Comparison of ENCODE assay signal across 27 cellular contexts in the genomic region with DNA sequence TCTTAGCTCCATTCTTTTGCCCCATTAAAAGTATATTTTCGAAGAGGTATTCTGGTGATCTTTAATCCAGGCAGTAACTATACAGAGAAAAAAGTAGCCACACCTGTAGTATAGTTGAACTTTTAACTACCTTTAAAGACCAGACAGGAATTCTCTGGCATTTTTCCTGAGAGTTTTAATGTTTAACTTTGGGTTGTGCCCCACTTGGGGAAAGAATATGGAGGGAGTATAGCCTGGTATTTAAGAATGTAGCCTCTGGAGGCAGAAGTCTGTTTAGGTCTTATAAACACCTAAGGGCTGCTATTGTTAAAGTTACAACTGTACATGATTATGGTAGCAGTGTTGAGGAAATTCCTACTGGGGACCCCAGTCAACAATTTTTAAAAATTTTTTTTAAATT. TPM values are rescaled to one million over a fixed set of nuclear protein-coding genes. Genes with fewer than 3 reads are reported as not detected.
"Had no signal": no experiment of that assay in that cellular context is flagged by ENCODE, and none has a peak within 500 bp of the region (broad histone marks: within the 10 kb centered on the region; RNA-seq: fewer than 3 reads in every experiment).

No MANE protein-coding gene starts in this region.

- DNase-seq: activated B cell treated with CpG ODN at 0.5 μM for 24 hours; activated CD4-positive, alpha-beta memory T cell treated with anti-CD3 and anti-CD28 coated beads, Interleukin-2, amount 10 ng/mL, durations not matched to agents 7 days and 5 days; activated CD4-positive, alpha-beta T cell treated with anti-CD3 and anti-CD28 coated beads for 48 hours; activated CD8-positive, alpha-beta memory T cell treated with anti-CD3 and anti-CD28 coated beads, Interleukin-2, amount 10 ng/mL, durations not matched to agents 7 days and 5 days; activated naive CD4-positive, alpha-beta T cell treated with anti-CD3 and anti-CD28 coated beads for 36 hours; activated naive CD8-positive, alpha-beta T cell treated with anti-CD3 and anti-CD28 coated beads, Interleukin-2, amount 50 U/mL, for 24 hours; activated T-cell treated with anti-CD3 and anti-CD28 coated beads, Interleukin-2, amount 50 U/mL, for 1 hour; anterior cingulate cortex; caudate nucleus; endodermal cell; erythroblast; foreskin melanocyte; midbrain; stimulated activated CD4-positive, alpha-beta T cell treated with anti-CD3 and anti-CD28 coated beads, Interleukin-15, amount 100 ng/mL, for 24 hours; stimulated activated CD4-positive, alpha-beta T cell treated with anti-CD3 and anti-CD28 coated beads, Interleukin-2, amount 100 ng/mL, for 48 hours; stomach; T-cell had no signal

- H3K4me3 Mint-ChIP-seq: activated B cell treated with CpG ODN at 0.5 μM for 24 hours; activated CD4-positive, alpha-beta memory T cell treated with anti-CD3 and anti-CD28 coated beads, Interleukin-2, amount 10 ng/mL, durations not matched to agents 7 days and 5 days; activated CD8-positive, alpha-beta memory T cell treated with anti-CD3 and anti-CD28 coated beads, Interleukin-2, amount 10 ng/mL, durations not matched to agents 7 days and 5 days; activated naive CD4-positive, alpha-beta T cell treated with anti-CD3 and anti-CD28 coated beads for 36 hours; activated naive CD8-positive, alpha-beta T cell treated with anti-CD3 and anti-CD28 coated beads, Interleukin-2, amount 50 U/mL, for 24 hours; activated T-helper 17 cell treated with anti-CD3 and anti-CD28 coated beads, Interleukin-2, amount 50 U/mL, for 72 hours; brain; endodermal cell; neural crest cell; T-cell; type B pancreatic cell had no signal

- H3K27ac ChIP-seq: right atrium auricular region, skin epidermis, stomach had no signal

- H3K36me3 ChIP-seq: right atrium auricular region, stomach had no signal

- H3K27ac Mint-ChIP-seq: activated B cell treated with CpG ODN at 0.5 μM for 24 hours; activated CD4-positive, alpha-beta memory T cell treated with anti-CD3 and anti-CD28 coated beads, Interleukin-2, amount 10 ng/mL, durations not matched to agents 7 days and 5 days; activated CD8-positive, alpha-beta memory T cell treated with anti-CD3 and anti-CD28 coated beads, Interleukin-2, amount 10 ng/mL, durations not matched to agents 7 days and 5 days; activated naive CD4-positive, alpha-beta T cell treated with anti-CD3 and anti-CD28 coated beads for 36 hours; activated naive CD8-positive, alpha-beta T cell treated with anti-CD3 and anti-CD28 coated beads, Interleukin-2, amount 50 U/mL, for 24 hours; activated T-helper 17 cell treated with anti-CD3 and anti-CD28 coated beads, Interleukin-2, amount 50 U/mL, for 72 hours; brain; endodermal cell; progenitor cell of endocrine pancreas; T-cell; type B pancreatic cell had no signal

- H3K27me3 ChIP-seq: right atrium auricular region, stomach had no signal

- H3K27me3 Mint-ChIP-seq: activated B cell treated with CpG ODN at 0.5 μM for 24 hours; activated CD4-positive, alpha-beta memory T cell treated with anti-CD3 and anti-CD28 coated beads, Interleukin-2, amount 10 ng/mL, durations not matched to agents 7 days and 5 days; brain; progenitor cell of endocrine pancreas; type B pancreatic cell had no signal

- ATAC-seq: activated CD8-positive, alpha-beta memory T cell treated with anti-CD3 and anti-CD28 coated beads, Interleukin-2, amount 10 ng/mL, durations not matched to agents 7 days and 5 days; activated naive CD8-positive, alpha-beta T cell treated with anti-CD3 and anti-CD28 coated beads, Interleukin-2, amount 50 U/mL, for 24 hours; activated T-helper 17 cell treated with anti-CD3 and anti-CD28 coated beads, Interleukin-2, amount 50 U/mL, for 72 hours; T-cell had no signal

- H3K4me1 ChIP-seq: right atrium auricular region, stomach had no signal

- H3K4me1 Mint-ChIP-seq: activated B cell treated with CpG ODN at 0.5 μM for 24 hours; activated CD4-positive, alpha-beta memory T cell treated with anti-CD3 and anti-CD28 coated beads, Interleukin-2, amount 10 ng/mL, durations not matched to agents 7 days and 5 days; activated CD8-positive, alpha-beta memory T cell treated with anti-CD3 and anti-CD28 coated beads, Interleukin-2, amount 10 ng/mL, durations not matched to agents 7 days and 5 days; activated naive CD8-positive, alpha-beta T cell treated with anti-CD3 and anti-CD28 coated beads, Interleukin-2, amount 50 U/mL, for 24 hours; activated T-helper 17 cell treated with anti-CD3 and anti-CD28 coated beads, Interleukin-2, amount 50 U/mL, for 72 hours; brain; endodermal cell; neural crest cell; T-cell had no signal

- H3K4me3 ChIP-seq: right atrium auricular region, skin epidermis, stomach had no signal

- H3K36me3 Mint-ChIP-seq: activated CD8-positive, alpha-beta memory T cell treated with anti-CD3 and anti-CD28 coated beads, Interleukin-2, amount 10 ng/mL, durations not matched to agents 7 days and 5 days; brain; T-cell; type B pancreatic cell had no signal

- H3K9me3 Mint-ChIP-seq: activated CD4-positive, alpha-beta memory T cell treated with anti-CD3 and anti-CD28 coated beads, Interleukin-2, amount 10 ng/mL, durations not matched to agents 7 days and 5 days; activated naive CD4-positive, alpha-beta T cell treated with anti-CD3 and anti-CD28 coated beads for 36 hours; activated T-helper 17 cell treated with anti-CD3 and anti-CD28 coated beads, Interleukin-2, amount 50 U/mL, for 72 hours had no signal

RNA-seq across cellular contexts. Expression of a gene that starts 19.3 kb away (rescaled TPM):
- total RNA-seq: activated B cell treated with CpG ODN at 0.5 μM for 24 hours; activated CD4-positive, alpha-beta memory T cell treated with anti-CD3 and anti-CD28 coated beads, Interleukin-2, amount 10 ng/mL, durations not matched to agents 7 days and 5 days; activated CD8-positive, alpha-beta memory T cell treated with anti-CD3 and anti-CD28 coated beads, Interleukin-2, amount 10 ng/mL, durations not matched to agents 7 days and 5 days; activated naive CD4-positive, alpha-beta T cell treated with anti-CD3 and anti-CD28 coated beads for 36 hours; activated T-helper 17 cell treated with anti-CD3 and anti-CD28 coated beads, Interleukin-2, amount 50 U/mL, for 72 hours; endodermal cell; lung microvascular endothelial cell; neural crest cell; omental fat pad; progenitor cell of endocrine pancreas; right atrium auricular region; T-cell; temporal lobe had no signal

RNA-seq across cellular contexts. Expression of a gene that starts 37.9 kb away (rescaled TPM):
- total RNA-seq: activated B cell treated with CpG ODN at 0.5 μM for 24 hours; activated CD4-positive, alpha-beta memory T cell treated with anti-CD3 and anti-CD28 coated beads, Interleukin-2, amount 10 ng/mL, durations not matched to agents 7 days and 5 days; activated CD8-positive, alpha-beta memory T cell treated with anti-CD3 and anti-CD28 coated beads, Interleukin-2, amount 10 ng/mL, durations not matched to agents 7 days and 5 days; activated naive CD4-positive, alpha-beta T cell treated with anti-CD3 and anti-CD28 coated beads for 36 hours; endodermal cell; lung microvascular endothelial cell; neural crest cell; progenitor cell of endocrine pancreas; right atrium auricular region; stomach; T-cell had no signal
